18 cellular contexts compared by ENCODE assay signal in genomic region chr18:33424266-33424946, GRCh38. TPM values are rescaled to one million over a fixed set of nuclear protein-coding genes. Genes with fewer than 3 reads are reported as not detected.
A peak's percentile ranks its signal among the peaks of the same experiment; 100 is the strongest.
DNase-seq lines count a peak whose midpoint lies in the region; ATAC-seq and TF ChIP-seq lines count a peak whose summit lies in the region.
"Had no signal": no experiment of that assay in that cellular context is flagged by ENCODE, and none has a peak within 500 bp of the region (broad histone marks: within the 10 kb centered on the region; RNA-seq: fewer than 3 reads in every experiment).

No MANE protein-coding gene starts in this region.

- TF ChIP-seq CTCF in cardiac muscle cell (IDR thresholded peaks at IDR 0.05; ENCODE audit: low read depth, low read length) (no peak), right atrium auricular region (IDR thresholded peaks at IDR 0.05) (no peak), WERI-Rb-1 (IDR thresholded peaks at IDR 0.05; ENCODE audit: low read depth, low read length) (no peak)

- H3K9me3 ChIP-seq in cardiac muscle cell (ENCODE audit: low read depth): no peaks in the 10 kb centered on the region
- H3K9me3 ChIP-seq in right atrium auricular region: no peaks in the 10 kb centered on the region
- no peaks in the 10 kb centered on the region for H3K9me3 ChIP-seq in WERI-Rb-1 (ENCODE audit: severe bottlenecking)
- H3K9me3 ChIP-seq in neuronal stem cell (replicated peaks in 1 of 2; ENCODE audit: control insufficient read depth in 2 of 2, insufficient read depth in 1 of 2, low read depth in 1 of 2, low read length in 2 of 2): no peaks in the 10 kb centered on the region
- H3K9me3 ChIP-seq: MG63, SJCRH30 had no signal

- H3K27ac ChIP-seq in cardiac muscle cell: peak overlapping the region; percentile 8
- no peak overlapping the region for H3K27ac ChIP-seq in right atrium auricular region
- H3K27ac ChIP-seq in WERI-Rb-1: no peak overlapping the region
- H3K27ac ChIP-seq in neuronal stem cell (replicated peaks; ENCODE audit: low read length): no peak overlapping the region
- H3K27ac ChIP-seq: GM23248, SJCRH30 had no signal

- H3K36me3 ChIP-seq in cardiac muscle cell (no peaks in the 10 kb centered on the region), right atrium auricular region (no peaks in the 10 kb centered on the region), WERI-Rb-1 (no peaks in the 10 kb centered on the region), neuronal stem cell (replicated peaks in 1 of 2; ENCODE audit: control insufficient read depth in 2 of 2, insufficient read depth in 2 of 2, low read length in 2 of 2) (no peaks in the 10 kb centered on the region)
- H3K36me3 ChIP-seq: MG63, SJCRH30 had no signal

- H4K91ac ChIP-seq in neuronal stem cell (ENCODE audit: low read depth, low read length, poor library complexity): no peak overlapping the region

- H3K4me1 ChIP-seq in cardiac muscle cell (ENCODE audit: low read depth) (peaks cover 4% of the 10 kb centered on the region), right atrium auricular region (no peaks in the 10 kb centered on the region), neuronal stem cell (ENCODE audit: control insufficient read depth in 2 of 2, insufficient read depth in 1 of 2, low read depth in 1 of 2, low read length in 2 of 2) (no peaks in the 10 kb centered on the region)
- H3K4me1 ChIP-seq: SJCRH30 had no signal

- H2BK5ac ChIP-seq in neuronal stem cell (ENCODE audit: low read length): no peak overlapping the region

- no peak overlapping the region for H4K8ac ChIP-seq in neuronal stem cell (ENCODE audit: low read depth, low read length)

- H3K18ac ChIP-seq in neuronal stem cell (ENCODE audit: low read length): peak overlapping the region; percentile 49

- H3K23ac ChIP-seq in neuronal stem cell (ENCODE audit: low read depth, low read length, poor library complexity): no peak overlapping the region

- H2AFZ ChIP-seq in neuronal stem cell (ENCODE audit: low read length): peak overlapping the region; percentile 72
- H2AFZ ChIP-seq: GM23248 had no signal

- H2BK12ac ChIP-seq in neuronal stem cell (ENCODE audit: low read length): no peak overlapping the region

- no peak overlapping the region for H3K14ac ChIP-seq in neuronal stem cell (ENCODE audit: low read length)

- H3K4me3 ChIP-seq in cardiac muscle cell (no peak overlapping the region), right atrium auricular region (no peak overlapping the region), WERI-Rb-1 (ENCODE audit: low read depth, low read length) (no peak overlapping the region), neuronal stem cell (ENCODE audit: low read length in 2 of 2) (no peak overlapping the region)
- H3K4me3 ChIP-seq: GM23248, MG63, SJCRH30 had no signal

- H3K4ac ChIP-seq in neuronal stem cell (ENCODE audit: low read length): no peak overlapping the region

- no peaks in the 10 kb centered on the region for H3K79me1 ChIP-seq in neuronal stem cell (ENCODE audit: low read depth, low read length)

- no peak overlapping the region for H2AK5ac ChIP-seq in neuronal stem cell (ENCODE audit: low read depth, low read length)

- H2BK120ac ChIP-seq in neuronal stem cell (ENCODE audit: low read depth, low read length): no peak overlapping the region

- H2BK15ac ChIP-seq in neuronal stem cell (ENCODE audit: low read length): no peak overlapping the region

- DNase-seq in cardiac muscle cell (ENCODE audit: low read depth in 1 of 2, low spot score in 1 of 2): peak in 1 of 2 donors; percentile 42
- no peak for DNase-seq in right atrium auricular region (ENCODE audit: low spot score)
- peak; percentile 64 for DNase-seq in NCI-H146 (lab: John Stamatoyannopoulos, UW)
- DNase-seq in WERI-Rb-1: peak; percentile 35
- DNase-seq in neuronal stem cell (ENCODE audit: low spot score): no peak
- DNase-seq in dermis blood vessel endothelial cell: no peak
- DNase-seq: C1 segment of cervical spinal cord, DMS53, GM23248, KBM-7, MG63, NCI-H1105 treated with DMSO at 0.1 percent for 48 hours, NCI-H2029 treated with DMSO at 0.1 percent for 48 hours, NCI-H345, NCI-H69, SJCRH30 had no signal

- WGBS in neuronal stem cell (ENCODE audit: extremely low coverage in 2 of 2, insufficient read length in 2 of 2, insufficient replicate concordance in 1 of 2), 2 donors: no CpG with 5 or more reads among the region's 14 CpGs

- H3K9ac ChIP-seq in neuronal stem cell (ENCODE audit: low read depth, low read length, poor library complexity): peak overlapping the region; percentile 22
- H3K9ac ChIP-seq: GM23248 had no signal

- ATAC-seq in GM21786 (IDR thresholded peaks at IDR 0.05; ENCODE audit: unreplicated experiment): no peak
- no peak for ATAC-seq in HG03521 (IDR thresholded peaks at IDR 0.05; ENCODE audit: unreplicated experiment)

- H3K4me2 ChIP-seq in neuronal stem cell (ENCODE audit: insufficient read depth, low read length, poor library complexity, severe bottlenecking): no peak overlapping the region

- H3K27me3 ChIP-seq in cardiac muscle cell: no peaks in the 10 kb centered on the region
- no peaks in the 10 kb centered on the region for H3K27me3 ChIP-seq in right atrium auricular region
- H3K27me3 ChIP-seq in WERI-Rb-1 (ENCODE audit: insufficient read depth, low read depth, severe bottlenecking): no peaks in the 10 kb centered on the region
- no peaks in the 10 kb centered on the region for H3K27me3 ChIP-seq in neuronal stem cell (ENCODE audit: control insufficient read depth in 3 of 3, insufficient read depth in 3 of 3, low read depth in 1 of 3, low read length in 3 of 3)
- H3K27me3 ChIP-seq: MG63, SJCRH30 had no signal

RNA-seq across cellular contexts. Expression of gene CCDC178, which starts 16.1 kb away (rescaled TPM):
- total RNA-seq in cardiac muscle cell: 0.49 TPM in 1 of 2 replicates, not detected in the other
- 0.17 and 0.82 TPM in 2 replicates for polyA plus RNA-seq in cardiac muscle cell
- total RNA-seq in right atrium auricular region: not detected
- 0.29 TPM for polyA plus RNA-seq in neuronal stem cell (2013, experiment 1 of 2)
- 0.37 TPM for polyA plus RNA-seq in neuronal stem cell (2013, experiment 2 of 2)
- total RNA-seq in dermis blood vessel endothelial cell: 1.2 and 2.2 TPM in 2 replicates
- total RNA-seq: GM23248, SJCRH30 had no signal
- polyA plus RNA-seq: GM23248 had no signal

Comparison
In these comparisons a context has a peak if more than half of its experiments do, and no peak if none do; other contexts are left out.
1. DNase-seq: peak in NCI-H146 (single experiment) and WERI-Rb-1 (single experiment); none in right atrium auricular region (single experiment), neuronal stem cell (single experiment) and dermis blood vessel endothelial cell (single experiment).